Comparison of ENCODE assay signal across 9 cellular contexts in genomic region chr9:86405926-86406325, GRCh38. TPM values are rescaled to one million over a fixed set of nuclear protein-coding genes. Genes with fewer than 3 reads are reported as not detected.
DNase-seq lines count a peak whose midpoint lies in the region; FAIRE-seq and TF ChIP-seq lines count a peak whose summit lies in the region.
"Had no signal": no experiment of that assay in that cellular context is flagged by ENCODE, and none has a peak within 500 bp of the region (broad histone marks: within the 10 kb centered on the region; RNA-seq: fewer than 3 reads in every experiment).

No MANE protein-coding gene starts in this region.

- H3K36me3 Mint-ChIP-seq in astrocyte (ENCODE audit: low read depth, unreplicated experiment) (no peaks in the 10 kb centered on the region), type B pancreatic cell (no peaks in the 10 kb centered on the region)

- peak overlapping the region; percentile 54 for H3K4me2 ChIP-seq in astrocyte (ENCODE audit: low read length)

- H3K4me1 Mint-ChIP-seq in astrocyte (ENCODE audit: low read depth, unreplicated experiment) (peaks cover 32% of the 10 kb centered on the region), type B pancreatic cell (ENCODE audit: unreplicated experiment) (peaks cover 20% of the 10 kb centered on the region)

- no peak overlapping the region for H2AFZ ChIP-seq in astrocyte (ENCODE audit: low read depth, low read length)

- H3K9me3 ChIP-seq in astrocyte (ENCODE audit: insufficient read depth, low read depth, low read length) (no peaks in the 10 kb centered on the region), liver (ENCODE audit: control insufficient read depth in 4 of 4, low read length in 3 of 4) (no peaks in the 10 kb centered on the region)
- H3K9me3 ChIP-seq: ovary had no signal

- H3K27ac ChIP-seq in astrocyte (ENCODE audit: low read depth, low read length) (peak overlapping the region; percentile 73), liver (ENCODE audit: low read depth in 1 of 2, low read length in 2 of 2) (peak overlapping the region; percentile 68 to 88)
- H3K27ac ChIP-seq: ovary had no signal

- 14% methylated on average over 4 of the region's 4 CpGs for WGBS in liver

- no peaks in the 10 kb centered on the region for H3K36me3 ChIP-seq in astrocyte (ENCODE audit: insufficient read depth, low read length)
- H3K36me3 ChIP-seq in liver (ENCODE audit: control insufficient read depth in 4 of 4, insufficient read depth in 3 of 4, low read depth in 1 of 4, low read length in 3 of 4), result no peaks in the 10 kb centered on the region
- H3K36me3 ChIP-seq: ovary had no signal

- H3K4me3 Mint-ChIP-seq in astrocyte (ENCODE audit: unreplicated experiment), result no peak overlapping the region
- peak overlapping the region; percentile 79 for H3K4me3 Mint-ChIP-seq in type B pancreatic cell

- no peak for TF ChIP-seq RAD21 in liver (IDR thresholded peaks at IDR 0.05)

- peak overlapping the region; percentile 60 for H3K9ac ChIP-seq in astrocyte (ENCODE audit: low read length)
- H3K9ac ChIP-seq in liver (ENCODE audit: low read depth in 1 of 2, low read length in 2 of 2), result peak overlapping the region; percentile 36 to 63

- H3K27ac Mint-ChIP-seq in astrocyte (ENCODE audit: unreplicated experiment) (peak overlapping the region; percentile 75), type B pancreatic cell (peak overlapping the region; percentile 99)

- H3K9me3 Mint-ChIP-seq in astrocyte (ENCODE audit: unreplicated experiment), result no peaks in the 10 kb centered on the region
- H3K9me3 Mint-ChIP-seq in type B pancreatic cell, result no peaks in the 10 kb centered on the region

- no peaks in the 10 kb centered on the region for H3K79me2 ChIP-seq in astrocyte (ENCODE audit: insufficient read depth, low read length)

- no peak for TF ChIP-seq CTCF in astrocyte (IDR thresholded peaks at IDR 0.05; ENCODE audit: insufficient read depth, low read depth, low read length)
- TF ChIP-seq CTCF in liver (IDR thresholded peaks at IDR 0.05; ENCODE audit: low read depth, low read length, missing input control), result no peak
- TF ChIP-seq CTCF in type B pancreatic cell (conservative IDR thresholded peaks at IDR 0.05), result no peak

- no peaks in the 10 kb centered on the region for H3K27me3 ChIP-seq in astrocyte (ENCODE audit: insufficient read depth, low read length)
- H3K27me3 ChIP-seq in liver (ENCODE audit: control insufficient read depth in 4 of 4, insufficient read depth in 4 of 4, low read length in 3 of 4), result no peaks in the 10 kb centered on the region
- H3K27me3 ChIP-seq: ovary had no signal

- DNase-seq in activated T-cell treated with anti-CD3 and anti-CD28 coated beads for 48 hours (ENCODE audit: low read depth), result peak; percentile 11
- DNase-seq in activated T-cell treated with anti-CD3 and anti-CD28 coated beads for 4 hours, result no peak
- DNase-seq in astrocyte (ENCODE audit: low read depth), result peak; percentile 93
- no peak for DNase-seq in type B pancreatic cell (ENCODE audit: extremely low spot score, unreplicated experiment)
- no peak for DNase-seq in NCI-H1417 treated with DMSO at 0.1 percent for 48 hours (lab: John Stamatoyannopoulos, UW)
- DNase-seq in MV-4-11 (lab: John Stamatoyannopoulos, UW), result no peak
- no peak for DNase-seq in DMS79 (lab: John Stamatoyannopoulos, UW)
- DNase-seq: ovary had no signal

- H3K4me3 ChIP-seq in astrocyte (ENCODE audit: insufficient read depth, low read depth, low read length), result peak overlapping the region; percentile 1
- H3K4me3 ChIP-seq in liver (ENCODE audit: low read depth in 1 of 3, low read length in 3 of 3), result no peak overlapping the region
- H3K4me3 ChIP-seq: ovary had no signal

- H3K27me3 Mint-ChIP-seq in astrocyte (ENCODE audit: low read depth, unreplicated experiment), result no peaks in the 10 kb centered on the region
- no peaks in the 10 kb centered on the region for H3K27me3 Mint-ChIP-seq in type B pancreatic cell

- peak; percentile 96 for FAIRE-seq in astrocyte (lab: Jason Lieb, UNC)

- H3K4me1 ChIP-seq in astrocyte (ENCODE audit: insufficient read depth, low read length), result peaks cover 20% of the 10 kb centered on the region
- H3K4me1 ChIP-seq in liver (ENCODE audit: control insufficient read depth in 4 of 4, insufficient read depth in 4 of 4, low read length in 3 of 4), result peaks cover 11 to 62% (median 37%) of the 10 kb centered on the region in 4 donors

- H4K20me1 ChIP-seq in astrocyte (ENCODE audit: insufficient read depth, low read length), result no peaks in the 10 kb centered on the region

TF ChIP-seq in liver, 16 proteins besides CTCF, POLR2A, EP300 and RAD21:
- TF ChIP-seq JUND (IDR thresholded peaks at IDR 0.05) (no peak), TAF1 (conservative IDR thresholded peaks at IDR 0.05) (no peak), GABPA (IDR thresholded peaks at IDR 0.05 in 1 of 2, conservative IDR thresholded peaks at IDR 0.05 in 1 of 2) (no peak), HNF4G (IDR thresholded peaks at IDR 0.05) (no peak), HNF4A (conservative IDR thresholded peaks at IDR 0.05) (no peak), NR2F2 (IDR thresholded peaks at IDR 0.05) (no peak), FOXA2 (IDR thresholded peaks at IDR 0.05) (no peak), MAX (IDR thresholded peaks at IDR 0.05) (no peak), YY1 (IDR thresholded peaks at IDR 0.05) (no peak), FOXA1 (IDR thresholded peaks at IDR 0.05) (no peak)

RNA-seq across cellular contexts. Expression of gene TUT7, which starts 51.7 kb away (rescaled TPM):
- total RNA-seq in astrocyte, result 24.8 and 27.6 TPM in 2 replicates
- 10 to 100 TPM; 14.4 to 34.6 TPM for total RNA-seq in liver
- polyA plus RNA-seq in liver, result 10 to 100 TPM; 10.7 to 17.4 TPM
- 26.5 and 49.9 TPM in 2 replicates for total RNA-seq in type B pancreatic cell (ENCODE audit: low replicate concordance)

Comparison
In these comparisons a context has a peak if more than half of its experiments do, and no peak if none do; other contexts are left out.
1. DNase-seq: peak in activated T-cell treated with anti-CD3 and anti-CD28 coated beads for 48 hours (single experiment) and astrocyte (single experiment); none in activated T-cell treated with anti-CD3 and anti-CD28 coated beads for 4 hours (single experiment), type B pancreatic cell (single experiment), NCI-H1417 treated with DMSO at 0.1 percent for 48 hours (single experiment), MV-4-11 (single experiment) and DMS79 (single experiment).